Comparison of ENCODE assay signal across 24 cellular contexts in genomic region chr3:184099806-184100686, GRCh38. TPM values are rescaled to one million over a fixed set of nuclear protein-coding genes. Genes with fewer than 3 reads are reported as not detected.
"Had no signal": no experiment of that assay in that cellular context is flagged by ENCODE, and none has a peak within 500 bp of the region (broad histone marks: within the 10 kb centered on the region; RNA-seq: fewer than 3 reads in every experiment).

No MANE protein-coding gene starts in this region.

- H3K4me3 ChIP-seq: esophagus squamous epithelium, lower lobe of right lung, ovary, thoracic aorta had no signal

- H3K4me1 ChIP-seq: esophagus squamous epithelium, lower lobe of right lung had no signal

- H3K27ac ChIP-seq: esophagus squamous epithelium, lower lobe of right lung, ovary, thoracic aorta had no signal

- DNase-seq: activated B cell treated with CpG ODN at 0.5 μM for 24 hours; activated CD4-positive, alpha-beta T cell treated with anti-CD3 and anti-CD28 coated beads, Interleukin-2, amount 10 ng/mL, durations not matched to agents 24 days and 14 days; activated CD8-positive, alpha-beta memory T cell treated with anti-CD3 and anti-CD28 coated beads, Interleukin-2, amount 50 U/mL, for 4 hours; activated CD8-positive, alpha-beta T cell treated with anti-CD3 and anti-CD28 coated beads, Interleukin-2, amount 10 ng/mL, durations not matched to agents 7 days and 5 days; activated naive CD4-positive, alpha-beta T cell; activated naive CD8-positive, alpha-beta T cell treated with anti-CD3 and anti-CD28 coated beads, Interleukin-2, amount 10 ng/mL, durations not matched to agents 7 days and 5 days; activated T-cell treated with anti-CD3 and anti-CD28 coated beads, Interleukin-2, amount 50 U/mL, for 48 hours; anterior cingulate cortex; cerebellar nuclear complex; effector CD8-positive, alpha-beta T cell; esophagus squamous epithelium; lower lobe of right lung; ovary; stimulated activated CD4-positive, alpha-beta T cell treated with anti-CD3 and anti-CD28 coated beads, Interleukin-1b, Interleukin-23, amount 100 ng/mL, for 48 hours; T-helper 2 cell had no signal

- H3K27me3 ChIP-seq: ovary had no signal

- H3K36me3 ChIP-seq: esophagus squamous epithelium, lower lobe of right lung, ovary, thoracic aorta had no signal

- ATAC-seq: activated CD8-positive, alpha-beta T cell treated with anti-CD3 and anti-CD28 coated beads, Interleukin-2, amount 10 ng/mL, durations not matched to agents 7 days and 5 days; lower lobe of right lung; sciatic nerve had no signal

- H3K9me3 ChIP-seq: esophagus squamous epithelium, lower lobe of right lung, ovary, thoracic aorta had no signal

RNA-seq across cellular contexts. Expression of gene HTR3E, which starts 3.2 kb away (rescaled TPM):
- total RNA-seq: activated B cell treated with CpG ODN at 0.5 μM for 24 hours; activated CD4-positive, alpha-beta T cell treated with anti-CD3 and anti-CD28 coated beads, Interleukin-2, amount 10 ng/mL, durations not matched to agents 24 days and 14 days; activated CD8-positive, alpha-beta T cell treated with anti-CD3 and anti-CD28 coated beads, Interleukin-2, amount 10 ng/mL, durations not matched to agents 7 days and 5 days; activated naive CD8-positive, alpha-beta T cell treated with anti-CD3 and anti-CD28 coated beads, Interleukin-2, amount 10 ng/mL, durations not matched to agents 7 days and 5 days; endothelial cell of umbilical vein; esophagus squamous epithelium; fibroblast of villous mesenchyme; lower lobe of right lung; mesothelial cell of epicardium; neural crest cell; ovary; pulmonary artery endothelial cell; sciatic nerve; thoracic aorta; urinary bladder had no signal
- polyA plus RNA-seq: endothelial cell of umbilical vein, ovary, urinary bladder had no signal

RNA-seq across cellular contexts. Expression of gene HTR3C, which starts 47.2 kb away (rescaled TPM):
- total RNA-seq: activated B cell treated with CpG ODN at 0.5 μM for 24 hours; activated CD4-positive, alpha-beta T cell treated with anti-CD3 and anti-CD28 coated beads, Interleukin-2, amount 10 ng/mL, durations not matched to agents 24 days and 14 days; activated CD8-positive, alpha-beta T cell treated with anti-CD3 and anti-CD28 coated beads, Interleukin-2, amount 10 ng/mL, durations not matched to agents 7 days and 5 days; activated naive CD8-positive, alpha-beta T cell treated with anti-CD3 and anti-CD28 coated beads, Interleukin-2, amount 10 ng/mL, durations not matched to agents 7 days and 5 days; endothelial cell of umbilical vein; esophagus squamous epithelium; fibroblast of villous mesenchyme; mesothelial cell of epicardium; myocyte; neural crest cell; ovary; pulmonary artery endothelial cell; sciatic nerve; thoracic aorta; urinary bladder had no signal
- polyA plus RNA-seq: endothelial cell of umbilical vein, ovary had no signal
